28 cellular contexts compared by ENCODE assay signal in the genomic region with DNA sequence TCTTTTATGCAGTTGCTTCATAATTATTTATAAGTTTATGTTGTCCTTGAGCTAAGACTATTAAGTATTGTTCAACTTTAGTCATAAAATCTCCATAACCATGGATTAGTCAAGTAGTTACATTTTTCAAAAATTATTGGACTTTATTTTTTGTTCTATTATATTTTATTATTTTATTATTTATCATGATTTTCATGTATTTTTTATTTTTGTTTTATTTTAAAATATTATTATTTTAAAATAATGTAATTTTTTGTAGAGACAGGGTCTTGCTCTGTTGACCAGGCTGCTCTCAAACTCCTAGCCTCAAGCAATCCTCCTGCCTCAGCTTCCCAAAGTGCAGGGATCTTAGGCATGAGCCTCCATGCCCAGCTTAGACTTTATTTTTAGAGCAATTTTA.
"Had no signal": no experiment of that assay in that cellular context is flagged by ENCODE, and none has a peak within 500 bp of the region (broad histone marks: within the 10 kb centered on the region; RNA-seq: fewer than 3 reads in every experiment).

No MANE protein-coding gene starts in this region.

- H3K27ac ChIP-seq: left lung, lower lobe of right lung, neural progenitor cell, neutrophil, right atrium auricular region, sigmoid colon, stomach, testis, thyroid gland, transverse colon, upper lobe of left lung, vagina had no signal

- H3K9me3 Mint-ChIP-seq: naive thymus-derived CD8-positive, alpha-beta T cell; nephron progenitor cell; neural progenitor cell; stimulated activated memory B cell treated with anti-CD40 and anti-IgM and Interleukin-4, amounts not matched to agents 10 μg/mL and 1 μg/mL and 100 μg/mL, for 72 hours had no signal

- H3K4me1 ChIP-seq: left lung, lower lobe of right lung, neural progenitor cell, sigmoid colon, testis, transverse colon, upper lobe of left lung, vagina had no signal

- H3K9me3 ChIP-seq: left lung, lower lobe of right lung, neutrophil, right atrium auricular region, sigmoid colon, stomach, testis, thyroid gland, transverse colon, upper lobe of left lung, vagina had no signal

- H3K4me3 Mint-ChIP-seq: naive thymus-derived CD8-positive, alpha-beta T cell; nephron progenitor cell; neural progenitor cell; stimulated activated memory B cell treated with anti-CD40 and anti-IgM and Interleukin-4, amounts not matched to agents 10 μg/mL and 1 μg/mL and 100 μg/mL, for 72 hours had no signal

- DNase-seq: hippocampal formation; islet precursor cell; left colon; left lung; lower lobe of right lung; mammary epithelial cell; mesenchymal stem cell; naive thymus-derived CD8-positive, alpha-beta T cell; nephron progenitor cell; occipital lobe; sigmoid colon; stimulated activated CD4-positive, alpha-beta T cell treated with anti-CD3 and anti-CD28 coated beads, Interleukin-1b, Interleukin-23, amount 100 ng/mL, for 48 hours; stimulated activated CD4-positive, alpha-beta T cell treated with anti-CD3 and anti-CD28 coated beads, Interleukin-2, amount 100 ng/mL, for 48 hours; stimulated activated CD4-positive, alpha-beta T cell treated with anti-CD3 and anti-CD28 coated beads, Interleukin-4, amount 100 ng/mL, for 4 hours; stimulated activated CD8-positive, alpha-beta memory T cell treated with anti-CD3 and anti-CD28 coated beads, Interleukin-4, amount 100 ng/mL, for 48 hours; stimulated activated naive CD4-positive, alpha-beta T cell treated with Interleukin-2 at 50 U/mL for 16 hours; stomach; testis; thyroid gland; transverse colon; upper lobe of left lung had no signal

- H3K36me3 ChIP-seq: left lung, lower lobe of right lung, neural progenitor cell, neutrophil, thyroid gland, upper lobe of left lung, vagina had no signal

- H3K36me3 Mint-ChIP-seq: naive thymus-derived CD8-positive, alpha-beta T cell; neural progenitor cell; stimulated activated memory B cell treated with anti-CD40 and anti-IgM and Interleukin-4, amounts not matched to agents 10 μg/mL and 1 μg/mL and 100 μg/mL, for 72 hours had no signal

- H3K27me3 Mint-ChIP-seq: progenitor cell of endocrine pancreas; stimulated activated memory B cell treated with anti-CD40 and anti-IgM and Interleukin-4, amounts not matched to agents 10 μg/mL and 1 μg/mL and 100 μg/mL, for 72 hours had no signal

- H3K4me1 Mint-ChIP-seq: naive thymus-derived CD8-positive, alpha-beta T cell; nephron progenitor cell; neural progenitor cell; stimulated activated memory B cell treated with anti-CD40 and anti-IgM and Interleukin-4, amounts not matched to agents 10 μg/mL and 1 μg/mL and 100 μg/mL, for 72 hours had no signal

- H3K27ac Mint-ChIP-seq: naive thymus-derived CD8-positive, alpha-beta T cell; nephron progenitor cell; neural progenitor cell; progenitor cell of endocrine pancreas; stimulated activated memory B cell treated with anti-CD40 and anti-IgM and Interleukin-4, amounts not matched to agents 10 μg/mL and 1 μg/mL and 100 μg/mL, for 72 hours had no signal

- H3K4me3 ChIP-seq: left lung, lower lobe of right lung, neural progenitor cell, right atrium auricular region, sigmoid colon, smooth muscle cell, stomach, testis, thyroid gland, transverse colon, upper lobe of left lung, vagina had no signal

- H3K27me3 ChIP-seq: left lung, neural progenitor cell, neutrophil, right atrium auricular region, sigmoid colon, stomach, testis, thyroid gland, transverse colon, upper lobe of left lung, vagina had no signal

- ATAC-seq: left colon; left lung; lower lobe of right lung; naive thymus-derived CD8-positive, alpha-beta T cell; stimulated activated memory B cell treated with anti-CD40 and anti-IgM and Interleukin-4, amounts not matched to agents 10 μg/mL and 1 μg/mL and 100 μg/mL, for 72 hours had no signal
